12 cellular contexts compared by ENCODE assay signal in genomic region chr5:160469156-160470144, GRCh38. TPM values are rescaled to one million over a fixed set of nuclear protein-coding genes. Genes with fewer than 3 reads are reported as not detected.
DNase-seq lines count a peak whose midpoint lies in the region; ATAC-seq and TF ChIP-seq lines count a peak whose summit lies in the region.
"Had no signal": no experiment of that assay in that cellular context is flagged by ENCODE, and none has a peak within 500 bp of the region (broad histone marks: within the 10 kb centered on the region; RNA-seq: fewer than 3 reads in every experiment).

No MANE protein-coding gene starts in this region.

- H2AFZ ChIP-seq in mammary epithelial cell (ENCODE audit: low read depth, low read length) = no peak overlapping the region

- H3K4me3 ChIP-seq in spleen = peak overlapping the region in 6 of 8 donors; percentile 9 to 77 (median 52)
- no peak overlapping the region for H3K4me3 ChIP-seq in mammary epithelial cell (replicated peaks in 1 of 3; ENCODE audit: insufficient read depth in 1 of 3, low read depth in 2 of 3, low read length in 3 of 3)
- H3K4me3 ChIP-seq: body of pancreas had no signal

- no peak for TF ChIP-seq POLR2A in spleen (IDR thresholded peaks at IDR 0.05)

- intact Hi-C loops in dendritic cell treated with granulocyte-macrophage colony-stimulating factor and Interleukin-4, amounts not matched to agents 40 ng/mL and 50 ng/mL, for 4 days (cut with micrococcal nuclease) = no loop called here
- intact Hi-C loops in spleen (cut with DNase I; ENCODE audit: low total_unique reads) = no loop called here
- intact Hi-C loops in mammary epithelial cell (cut with micrococcal nuclease) = no loop called here

- DNase-seq in activated CD8-positive, alpha-beta memory T cell treated with anti-CD3 and anti-CD28 coated beads, Interleukin-2, amount 10 ng/mL, durations not matched to agents 7 days and 5 days = peak; percentile 47
- DNase-seq in activated CD8-positive, alpha-beta memory T cell treated with anti-CD3 and anti-CD28 coated beads, Interleukin-2, amount 50 U/mL, for 48 hours = no peak
- DNase-seq in NCI-H226 = peak; percentile 16
- DNase-seq in spleen = no peak
- DNase-seq in mammary epithelial cell = no peak
- no peak for DNase-seq in hypothalamus (lab: John Stamatoyannopoulos, UW)
- no peak for DNase-seq in NCI-H446 treated with DMSO at 0.1 percent for 48 hours (lab: John Stamatoyannopoulos, UW)
- DNase-seq: ACHN, body of pancreas, NCI-H1092 had no signal

- H3K27me3 ChIP-seq in spleen (replicated peaks in 1 of 7) (peaks cover 0 to 37% (median 0%) of the 10 kb centered on the region in 7 donors), mammary epithelial cell (ENCODE audit: insufficient read depth, low read length) (no peaks in the 10 kb centered on the region)
- H3K27me3 ChIP-seq: body of pancreas had no signal

- H3K27me3 Mint-ChIP-seq in activated CD8-positive, alpha-beta memory T cell treated with anti-CD3 and anti-CD28 coated beads, Interleukin-2, amount 10 ng/mL, durations not matched to agents 7 days and 5 days = no peaks in the 10 kb centered on the region
- no peaks in the 10 kb centered on the region for H3K27me3 Mint-ChIP-seq in dendritic cell treated with granulocyte-macrophage colony-stimulating factor and Interleukin-4, amounts not matched to agents 40 ng/mL and 50 ng/mL, for 4 days

- no peaks in the 10 kb centered on the region for H4K20me1 ChIP-seq in mammary epithelial cell (ENCODE audit: insufficient read depth, low read length)

- H3K36me3 ChIP-seq in spleen (no peaks in the 10 kb centered on the region), mammary epithelial cell (ENCODE audit: insufficient read depth, low read length) (no peaks in the 10 kb centered on the region)

- in situ Hi-C loops in mammary epithelial cell (cut with MboI; ENCODE audit: low sequenced_read_pairs in 2 of 2) = no loop called here

- H3K27ac ChIP-seq in spleen (peak overlapping the region in 6 of 8 donors; percentile 11 to 74 (median 61)), mammary epithelial cell (ENCODE audit: insufficient read depth, low read depth, low read length) (no peak overlapping the region)
- H3K27ac ChIP-seq: body of pancreas, VCaP had no signal

- TF ChIP-seq CTCF in spleen (IDR thresholded peaks at IDR 0.05 in 8 of 11, conservative IDR thresholded peaks at IDR 0.05 in 3 of 11) (no peak), mammary epithelial cell (conservative IDR thresholded peaks at IDR 0.05 in 1 of 2, IDR thresholded peaks at IDR 0.05 in 1 of 2; ENCODE audit: extremely low read depth in 1 of 2, insufficient read depth in 1 of 2, low read depth in 1 of 2, low read length in 2 of 2) (no peak)

- no TSS peak for BruUV-seq in mammary epithelial cell (replicated peaks; lab: Mats Ljungman, UMichigan)

- peak overlapping the region; percentile 99 for H3K27ac Mint-ChIP-seq in activated CD8-positive, alpha-beta memory T cell treated with anti-CD3 and anti-CD28 coated beads, Interleukin-2, amount 10 ng/mL, durations not matched to agents 7 days and 5 days
- peak overlapping the region; percentile 86 for H3K27ac Mint-ChIP-seq in dendritic cell treated with granulocyte-macrophage colony-stimulating factor and Interleukin-4, amounts not matched to agents 40 ng/mL and 50 ng/mL, for 4 days

- CTCF ChIA-PET in activated CD8-positive, alpha-beta memory T cell treated with anti-CD3 and anti-CD28 coated beads, Interleukin-2, amount 10 ng/mL, durations not matched to agents 7 days and 5 days (lab: Charles Lee) = interaction anchor here (1.0 to 9.8 kb wide), 7 partner anchors 9 to 50 kb away, joined by 3 to 172 read pairs (median 3); partner anchors contain the start of gene SLU7
- CTCF ChIA-PET in mammary epithelial cell (lab: Charles Lee; ENCODE audit: low non-redundant PET) = no interaction called here

- H3K79me2 ChIP-seq in mammary epithelial cell (ENCODE audit: insufficient read depth, low read length) = no peaks in the 10 kb centered on the region

- ATAC-seq in activated CD8-positive, alpha-beta memory T cell treated with anti-CD3 and anti-CD28 coated beads, Interleukin-2, amount 10 ng/mL, durations not matched to agents 7 days and 5 days = no peak
- ATAC-seq: body of pancreas had no signal

- no peaks in the 10 kb centered on the region for H3K9me3 Mint-ChIP-seq in activated CD8-positive, alpha-beta memory T cell treated with anti-CD3 and anti-CD28 coated beads, Interleukin-2, amount 10 ng/mL, durations not matched to agents 7 days and 5 days (ENCODE audit: low read depth)
- no peaks in the 10 kb centered on the region for H3K9me3 Mint-ChIP-seq in dendritic cell treated with granulocyte-macrophage colony-stimulating factor and Interleukin-4, amounts not matched to agents 40 ng/mL and 50 ng/mL, for 4 days

- H3K4me1 ChIP-seq in spleen = peaks cover 11 to 82% (median 49%) of the 10 kb centered on the region in 6 donors
- H3K4me1 ChIP-seq in mammary epithelial cell (ENCODE audit: insufficient read depth, low read length) = peaks cover 13% of the 10 kb centered on the region

- H3K9me3 ChIP-seq in spleen = no peaks in the 10 kb centered on the region
- no peaks in the 10 kb centered on the region for H3K9me3 ChIP-seq in mammary epithelial cell (replicated peaks; ENCODE audit: insufficient read depth, low read length)
- H3K9me3 ChIP-seq: body of pancreas had no signal

- H3K4me2 ChIP-seq in mammary epithelial cell (ENCODE audit: insufficient read depth, low read depth, low read length) = no peak overlapping the region

- peaks cover 74% of the 10 kb centered on the region for H3K4me1 Mint-ChIP-seq in activated CD8-positive, alpha-beta memory T cell treated with anti-CD3 and anti-CD28 coated beads, Interleukin-2, amount 10 ng/mL, durations not matched to agents 7 days and 5 days
- H3K4me1 Mint-ChIP-seq in dendritic cell treated with granulocyte-macrophage colony-stimulating factor and Interleukin-4, amounts not matched to agents 40 ng/mL and 50 ng/mL, for 4 days (ENCODE audit: low read depth) = peaks cover 59% of the 10 kb centered on the region

- H3K9ac ChIP-seq in mammary epithelial cell (ENCODE audit: insufficient read depth, low read length) = no peak overlapping the region

- peaks cover 52% of the 10 kb centered on the region for H3K36me3 Mint-ChIP-seq in activated CD8-positive, alpha-beta memory T cell treated with anti-CD3 and anti-CD28 coated beads, Interleukin-2, amount 10 ng/mL, durations not matched to agents 7 days and 5 days
- peaks cover 49% of the 10 kb centered on the region for H3K36me3 Mint-ChIP-seq in dendritic cell treated with granulocyte-macrophage colony-stimulating factor and Interleukin-4, amounts not matched to agents 40 ng/mL and 50 ng/mL, for 4 days (ENCODE audit: low read depth)

- dilution Hi-C loops in mammary epithelial cell (cut with HindIII; ENCODE audit: low sequenced_read_pairs) = no loop called here

- 44 to 53% (median 47%) methylated on average over 20 of the region's 20 CpGs for WGBS in spleen, 5 donors
- 97% methylated on average over 20 of the region's 20 CpGs for WGBS in mammary epithelial cell (ENCODE audit: low coverage, missing lambda C conversion rate)

- H3K4me3 Mint-ChIP-seq in activated CD8-positive, alpha-beta memory T cell treated with anti-CD3 and anti-CD28 coated beads, Interleukin-2, amount 10 ng/mL, durations not matched to agents 7 days and 5 days = peak overlapping the region; percentile 97
- H3K4me3 Mint-ChIP-seq in dendritic cell treated with granulocyte-macrophage colony-stimulating factor and Interleukin-4, amounts not matched to agents 40 ng/mL and 50 ng/mL, for 4 days = peak overlapping the region; percentile 92

RNA-seq across cellular contexts. Expression of gene PTTG1, which starts 47.8 kb away (rescaled TPM):
- 100 to 1,000 TPM; 204 to 212 TPM for total RNA-seq in activated CD8-positive, alpha-beta memory T cell treated with anti-CD3 and anti-CD28 coated beads, Interleukin-2, amount 10 ng/mL, durations not matched to agents 7 days and 5 days
- total RNA-seq in spleen (10 to 100 TPM in 5 of 7 donors, 1 to 10 TPM in 2; 7.9 to 42.2 (median 19.2) TPM), mammary epithelial cell (100 to 1,000 TPM in 1 of 2 donors, 10 to 100 TPM in 1; 28.5 to 106 TPM)
- polyA plus RNA-seq in spleen (10 to 100 TPM; 20.0 to 74.2 (median 23.5) TPM), mammary epithelial cell (381 TPM)
- 53.7 TPM for polyA minus RNA-seq in mammary epithelial cell

RNA-seq across cellular contexts. Expression of gene SLU7, which starts 50.6 kb away (rescaled TPM):
- 10 to 100 TPM; 50.1 to 54.6 TPM for total RNA-seq in activated CD8-positive, alpha-beta memory T cell treated with anti-CD3 and anti-CD28 coated beads, Interleukin-2, amount 10 ng/mL, durations not matched to agents 7 days and 5 days
- total RNA-seq in spleen = 100 to 1,000 TPM in 1 of 7 donors, 10 to 100 TPM in 6; 53.6 to 114 (median 58.1) TPM
- polyA plus RNA-seq in spleen = 10 to 100 TPM; 32.1 to 40.5 (median 36.6) TPM
- 10 to 100 TPM; 38.3 to 38.7 TPM for total RNA-seq in mammary epithelial cell
- 21.4 TPM for polyA plus RNA-seq in mammary epithelial cell
- polyA minus RNA-seq in mammary epithelial cell = 34.9 TPM

Comparison
In these comparisons a context has a peak if more than half of its experiments do, and no peak if none do; other contexts are left out.
1. DNase-seq: peak in activated CD8-positive, alpha-beta memory T cell treated with anti-CD3 and anti-CD28 coated beads, Interleukin-2, amount 10 ng/mL, durations not matched to agents 7 days and 5 days (single experiment) and NCI-H226 (single experiment); none in activated CD8-positive, alpha-beta memory T cell treated with anti-CD3 and anti-CD28 coated beads, Interleukin-2, amount 50 U/mL, for 48 hours (single experiment), spleen (single experiment), mammary epithelial cell (single experiment), hypothalamus (0 of 51) and NCI-H446 treated with DMSO at 0.1 percent for 48 hours (single experiment).
2. H3K4me3 ChIP-seq: peak in spleen (6 of 8); none in mammary epithelial cell (0 of 3).